Comparison of ENCODE assay signal across 19 cellular contexts in the genomic region with DNA sequence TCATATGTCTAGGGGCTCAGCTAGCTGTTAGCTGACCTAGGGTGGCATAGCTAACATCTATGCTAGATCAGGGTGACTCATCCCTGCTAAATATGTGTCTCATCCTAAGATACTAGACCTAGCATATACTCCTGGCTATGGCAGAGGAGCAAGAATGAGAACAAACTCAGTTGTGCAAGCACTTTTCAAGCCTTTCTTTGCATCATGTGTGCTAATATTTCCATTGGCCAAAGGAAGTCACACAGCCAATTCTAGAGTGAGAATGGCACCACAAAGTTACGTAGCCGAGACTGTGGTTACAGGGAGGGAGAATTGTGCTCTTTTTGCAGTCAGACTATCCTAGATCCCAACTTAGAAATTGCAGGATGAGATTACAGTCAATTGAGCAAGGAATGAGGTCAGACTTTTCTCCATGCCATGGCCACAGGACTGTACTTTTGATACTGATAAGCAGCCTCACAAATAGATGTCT.
DNase-seq lines count a peak whose midpoint lies in the region; TF ChIP-seq lines count a peak whose summit lies in the region.
"Had no signal": no experiment of that assay in that cellular context is flagged by ENCODE, and none has a peak within 500 bp of the region (broad histone marks: within the 10 kb centered on the region; RNA-seq: fewer than 3 reads in every experiment).

No MANE protein-coding gene starts in this region.

- no peak overlapping the region for H3K4me3 Mint-ChIP-seq in activated naive CD4-positive, alpha-beta T cell treated with anti-CD3 and anti-CD28 coated beads for 36 hours
- H3K4me3 Mint-ChIP-seq: activated B cell treated with CpG ODN at 0.5 μM for 24 hours; activated naive CD8-positive, alpha-beta T cell treated with anti-CD3 and anti-CD28 coated beads, Interleukin-2, amount 50 U/mL, for 24 hours had no signal

- no peaks in the 10 kb centered on the region for H3K4me1 Mint-ChIP-seq in activated naive CD4-positive, alpha-beta T cell treated with anti-CD3 and anti-CD28 coated beads for 36 hours (ENCODE audit: low read depth)
- H3K4me1 Mint-ChIP-seq: activated B cell treated with CpG ODN at 0.5 μM for 24 hours had no signal

- no peak overlapping the region for H3K4me3 ChIP-seq in fibroblast of the aortic adventitia (ENCODE audit: low read depth, low read length)
- H3K4me3 ChIP-seq: dorsolateral prefrontal cortex, GM12878, SJCRH30, spleen, thyroid gland had no signal

- no peaks in the 10 kb centered on the region for H3K36me3 Mint-ChIP-seq in activated naive CD4-positive, alpha-beta T cell treated with anti-CD3 and anti-CD28 coated beads for 36 hours (ENCODE audit: low read depth)

- DNase-seq in A172 (ENCODE audit: low spot score): peak; percentile 49
- DNase-seq in HS-27A (ENCODE audit: low read depth): peak; percentile 9
- DNase-seq in T1000 (lab: John Stamatoyannopoulos, UW): peak; percentile 12
- peak; percentile 20 for DNase-seq in fibroblast of the aortic adventitia (ENCODE audit: low read depth)
- DNase-seq in anterior cingulate cortex (lab: John Stamatoyannopoulos, UW): no peak
- DNase-seq in NCI-H774 (lab: John Stamatoyannopoulos, UW): no peak
- no peak for DNase-seq in activated naive CD4-positive, alpha-beta T cell treated with anti-CD3 and anti-CD28 coated beads for 36 hours
- DNase-seq in cerebellar nuclear complex (lab: John Stamatoyannopoulos, UW): no peak
- DNase-seq: activated B cell treated with CpG ODN at 0.5 μM for 24 hours; activated CD8-positive, alpha-beta memory T cell treated with anti-CD3 and anti-CD28 coated beads, Interleukin-2, amount 50 U/mL, for 48 hours; activated naive CD8-positive, alpha-beta T cell treated with anti-CD3 and anti-CD28 coated beads, Interleukin-2, amount 50 U/mL, for 24 hours; dorsolateral prefrontal cortex; head of caudate nucleus; NCI-H1417 treated with DMSO at 0.1 percent for 48 hours; NCI-H510A treated with DMSO at 0.1 percent for 48 hours; SJCRH30; spleen; thyroid gland had no signal

- H3K27me3 Mint-ChIP-seq in activated naive CD4-positive, alpha-beta T cell treated with anti-CD3 and anti-CD28 coated beads for 36 hours (ENCODE audit: low read depth): no peaks in the 10 kb centered on the region
- H3K27me3 Mint-ChIP-seq: activated B cell treated with CpG ODN at 0.5 μM for 24 hours; activated naive CD8-positive, alpha-beta T cell treated with anti-CD3 and anti-CD28 coated beads, Interleukin-2, amount 50 U/mL, for 24 hours had no signal

- CTCF ChIA-PET in activated naive CD4-positive, alpha-beta T cell treated with anti-CD3 and anti-CD28 coated beads for 36 hours (lab: Charles Lee): no interaction called here

- peaks cover 11% of the 10 kb centered on the region for H3K9me3 Mint-ChIP-seq in activated naive CD4-positive, alpha-beta T cell treated with anti-CD3 and anti-CD28 coated beads for 36 hours

- intact Hi-C loops in activated naive CD4-positive, alpha-beta T cell treated with anti-CD3 and anti-CD28 coated beads for 36 hours (cut with micrococcal nuclease): no loop called here

- H3K27ac Mint-ChIP-seq in activated naive CD4-positive, alpha-beta T cell treated with anti-CD3 and anti-CD28 coated beads for 36 hours: no peak overlapping the region
- H3K27ac Mint-ChIP-seq: activated B cell treated with CpG ODN at 0.5 μM for 24 hours; activated naive CD8-positive, alpha-beta T cell treated with anti-CD3 and anti-CD28 coated beads, Interleukin-2, amount 50 U/mL, for 24 hours had no signal

- TF ChIP-seq CTCF in fibroblast of the aortic adventitia (IDR thresholded peaks at IDR 0.05; ENCODE audit: insufficient read depth, low read length): no peak

Comparison
In these comparisons a context has a peak if more than half of its experiments do, and no peak if none do; other contexts are left out.
1. DNase-seq: peak in A172 (single experiment), HS-27A (single experiment), T1000 (single experiment) and fibroblast of the aortic adventitia (single experiment); none in anterior cingulate cortex (0 of 58), NCI-H774 (single experiment), activated naive CD4-positive, alpha-beta T cell treated with anti-CD3 and anti-CD28 coated beads for 36 hours (single experiment) and cerebellar nuclear complex (0 of 2).